In the genomic region with DNA sequence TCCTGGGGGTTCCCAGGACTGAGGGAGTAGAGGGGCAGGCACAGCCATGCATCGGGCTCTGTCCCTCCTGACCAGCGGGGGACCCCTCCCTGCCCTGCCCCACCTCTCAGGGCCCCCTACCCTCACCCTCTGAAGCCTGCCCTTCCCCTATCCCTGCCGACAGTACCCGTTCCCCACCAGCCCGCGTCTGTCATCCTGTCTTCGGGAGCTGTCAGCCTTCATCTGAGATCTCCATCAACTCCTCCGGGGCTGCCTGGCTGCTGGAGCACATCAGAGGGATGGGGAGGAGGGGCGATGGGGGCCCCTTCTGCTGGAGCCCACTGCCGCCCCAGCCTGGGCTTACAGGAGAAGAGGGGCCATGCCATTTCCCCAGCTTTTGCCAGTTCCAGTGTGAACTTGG, we compare ENCODE assay signal across 25 cellular contexts. TPM values are rescaled to one million over a fixed set of nuclear protein-coding genes. Genes with fewer than 3 reads are reported as not detected.
"Had no signal": no experiment of that assay in that cellular context is flagged by ENCODE, and none has a peak within 500 bp of the region (broad histone marks: within the 10 kb centered on the region; RNA-seq: fewer than 3 reads in every experiment).

No MANE protein-coding gene starts in this region.

- H3K27ac ChIP-seq: Peyer's patch, RWPE1, SJCRH30 had no signal

- H3K27me3 ChIP-seq: Peyer's patch, SJCRH30 had no signal

- ATAC-seq: activated T-cell treated with anti-CD3 and anti-CD28 coated beads, Interleukin-2, amount 50 U/mL, for 72 hours; WTC11 had no signal

- H3K9me3 ChIP-seq: Peyer's patch, SJCRH30 had no signal

- H3K4me3 ChIP-seq: Peyer's patch, SJCRH30 had no signal

- DNase-seq: activated CD4-positive, alpha-beta memory T cell treated with anti-CD3 and anti-CD28 coated beads, Interleukin-2, amount 10 ng/mL, durations not matched to agents 7 days and 5 days; activated CD4-positive, alpha-beta T cell treated with anti-CD3 and anti-CD28 coated beads for 1 hour; activated CD4-positive, alpha-beta T cell treated with anti-CD3 and anti-CD28 coated beads, Interleukin-2, amount 10 ng/mL, durations not matched to agents 24 days and 14 days; activated CD8-positive, alpha-beta memory T cell treated with anti-CD3 and anti-CD28 coated beads, Interleukin-2, amount 50 U/mL, for 4 hours; activated gamma-delta T cell treated with Interleukin-2 at 50 U/mL for 16 hours; activated naive CD4-positive, alpha-beta T cell treated with anti-CD3 and anti-CD28 coated beads, Interleukin-2, amount 10 ng/mL, durations not matched to agents 7 days and 5 days; activated naive CD8-positive, alpha-beta T cell treated with anti-CD3 and anti-CD28 coated beads for 36 hours; activated T-cell treated with anti-CD3 and anti-CD28 coated beads, Interleukin-2, amount 50 U/mL, for 72 hours; anterior cingulate cortex; central memory CD4-positive, alpha-beta T cell; KBM-7; NCI-H1048; NCI-H146; NCI-H187 treated with DMSO at 0.1 percent for 48 hours; NCI-H2081 treated with DMSO at 0.1 percent for 48 hours; NCI-H446; NCI-H524; Peyer's patch; Right ventricle myocardium superior; SJCRH30 had no signal

RNA-seq across cellular contexts. Expression of a gene that starts 6.2 kb away (rescaled TPM):
- total RNA-seq: activated CD4-positive, alpha-beta memory T cell treated with anti-CD3 and anti-CD28 coated beads, Interleukin-2, amount 10 ng/mL, durations not matched to agents 7 days and 5 days; activated CD4-positive, alpha-beta T cell treated with anti-CD3 and anti-CD28 coated beads, Interleukin-2, amount 10 ng/mL, durations not matched to agents 24 days and 14 days; activated CD8-positive, alpha-beta memory T cell treated with anti-CD3 and anti-CD28 coated beads for 36 hours; activated naive CD8-positive, alpha-beta T cell treated with anti-CD3 and anti-CD28 coated beads for 36 hours; activated T-cell treated with anti-CD3 and anti-CD28 coated beads, Interleukin-2, amount 50 U/mL, for 72 hours; M059J; Right ventricle myocardium superior had no signal

RNA-seq across cellular contexts. Expression of a gene that starts 29.3 kb away (rescaled TPM):
- total RNA-seq: LHCN-M2, M059J had no signal

RNA-seq across cellular contexts. Expression of a gene that starts 31.5 kb away (rescaled TPM):
- total RNA-seq: Right ventricle myocardium superior had no signal

RNA-seq across cellular contexts. Expression of a gene that starts 43.6 kb away (rescaled TPM):
- total RNA-seq: SJCRH30 had no signal
